1 cellular context compared by ENCODE assay signal in genomic region chr5:14415516-14416074, GRCh38.
TF ChIP-seq lines count a peak whose summit lies in the region.

No MANE protein-coding gene starts in this region.

TF ChIP-seq in IMR-90, 13 proteins besides CTCF, POLR2A, EP300 and RAD21 (continued from another document):
- TF ChIP-seq MXI1 (IDR thresholded peaks at IDR 0.05; ENCODE audit: borderline replicate concordance, low read depth, low read length), result no peak
- no peak for TF ChIP-seq CEBPB (IDR thresholded peaks at IDR 0.05; ENCODE audit: low read depth, low read length)
- no peak for TF ChIP-seq MAZ (IDR thresholded peaks at IDR 0.05; ENCODE audit: borderline replicate concordance, low read depth, low read length)
